ENCODE assay signal across 28 cellular contexts in the genomic region with DNA sequence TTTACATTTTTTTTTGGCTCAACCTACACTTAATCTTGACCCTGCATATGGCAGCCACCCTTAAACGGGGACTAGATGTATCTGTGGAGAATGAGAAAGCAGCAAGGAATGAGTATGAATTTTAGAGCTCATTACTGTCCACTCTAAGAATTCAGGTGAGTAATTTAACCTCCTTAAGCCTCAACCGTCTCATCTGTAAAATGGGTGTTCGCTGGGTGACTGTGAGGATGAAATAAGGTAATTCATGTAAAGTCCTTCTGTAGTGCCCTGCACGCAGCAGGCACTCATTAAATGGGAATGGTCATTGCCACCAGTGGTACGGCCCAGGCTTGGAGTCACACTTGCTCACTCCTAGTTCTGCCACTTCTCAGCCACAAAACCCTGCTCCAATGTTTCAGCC.
"Had no signal": no experiment of that assay in that cellular context is flagged by ENCODE, and none has a peak within 500 bp of the region (broad histone marks: within the 10 kb centered on the region; RNA-seq: fewer than 3 reads in every experiment).

No MANE protein-coding gene starts in this region.

- H3K36me3 ChIP-seq: colonic mucosa, esophagus muscularis mucosa, esophagus squamous epithelium, gastrocnemius medialis, gastroesophageal sphincter, heart left ventricle, heart right ventricle had no signal

- H3K27me3 ChIP-seq: colonic mucosa, dorsolateral prefrontal cortex, foreskin keratinocyte, gastrocnemius medialis had no signal

- FAIRE-seq: colon, endometrium, endothelial cell of umbilical vein, frontal cortex had no signal

- H3K27ac ChIP-seq: colonic mucosa, coronary artery, dorsolateral prefrontal cortex, epithelial cell of prostate, esophagus muscularis mucosa, esophagus squamous epithelium, foreskin keratinocyte, gastrocnemius medialis, gastroesophageal sphincter, heart left ventricle, heart right ventricle had no signal

- H3K9me3 ChIP-seq: colonic mucosa, esophagus squamous epithelium, gastrocnemius medialis had no signal

- DNase-seq: colonic mucosa; cortex of kidney; dermis blood vessel endothelial cell; dorsolateral prefrontal cortex; effector CD4-positive, alpha-beta T cell; effector CD8-positive, alpha-beta T cell; effector memory CD4-positive, alpha-beta T cell; effector memory CD8-positive, alpha-beta T cell; endodermal cell; erythroblast; esophagus squamous epithelium; foreskin fibroblast; foreskin keratinocyte; foreskin melanocyte; gastrocnemius medialis; glutamatergic neuron; head of caudate nucleus; heart left ventricle; heart right ventricle had no signal

- ATAC-seq: effector memory CD8-positive, alpha-beta T cell; esophagus mucosa; foreskin keratinocyte; gastrocnemius medialis; gastroesophageal sphincter; heart left ventricle; heart right ventricle had no signal

- H3K4me1 ChIP-seq: colonic mucosa, esophagus muscularis mucosa, esophagus squamous epithelium, foreskin keratinocyte, gastrocnemius medialis, gastroesophageal sphincter, heart left ventricle, heart right ventricle had no signal

- H3K4me3 ChIP-seq: colonic mucosa, coronary artery, dorsolateral prefrontal cortex, esophagus muscularis mucosa, esophagus squamous epithelium, gastrocnemius medialis, gastroesophageal sphincter, heart left ventricle, heart right ventricle had no signal
